8 cellular contexts compared by ENCODE assay signal in genomic region chr2:101002562-101003277, GRCh38. TPM values are rescaled to one million over a fixed set of nuclear protein-coding genes. Genes with fewer than 3 reads are reported as not detected.
DNase-seq lines count a peak whose midpoint lies in the region; ATAC-seq and TF ChIP-seq lines count a peak whose summit lies in the region.

No MANE protein-coding gene starts in this region.

- peaks cover 57% of the 10 kb centered on the region for H3K36me3 Mint-ChIP-seq in MCF 10A (ENCODE audit: insufficient read depth, unreplicated experiment)

- TSS peak; percentile 62 for BruUV-seq in MCF 10A (replicated peaks; lab: Mats Ljungman, UMichigan)

- H3K9me3 Mint-ChIP-seq in MCF 10A (ENCODE audit: unreplicated experiment): no peaks in the 10 kb centered on the region

- intact Hi-C loops in MCF 10A (cut with micrococcal nuclease) (loop anchor here (5.0 kb wide), 2 partner anchors 270 to 395 kb away; no protein-coding TSS in a partner anchor), transverse colon (cut with DNase I; ENCODE audit: low total_unique reads) (no loop called here)

- H3K4me3 ChIP-seq in transverse colon: peak overlapping the region; percentile 58 to 74 (median 64)

- peak overlapping the region; percentile 87 to 89 (median 89) for H3K27ac ChIP-seq in transverse colon

- peaks cover 9 to 34% (median 20%) of the 10 kb centered on the region in 4 donors for H3K4me1 ChIP-seq in transverse colon

- 0 to 1% methylated on average over 21 to 26 of the region's 26 CpGs for WGBS in transverse colon (ENCODE audit: low coverage in 1 of 2), 2 donors

- H3K27me3 Mint-ChIP-seq in MCF 10A (ENCODE audit: insufficient read depth, unreplicated experiment): no peaks in the 10 kb centered on the region

- no peak for ATAC-seq in HG03196 (IDR thresholded peaks at IDR 0.05; ENCODE audit: unreplicated experiment)

- peaks cover 0 to 37% (median 17%) of the 10 kb centered on the region in 4 donors for H3K36me3 ChIP-seq in transverse colon

- H3K4me3 Mint-ChIP-seq in MCF 10A (ENCODE audit: unreplicated experiment): peak overlapping the region; percentile 92

- no peak for TF ChIP-seq EP300 in transverse colon (IDR thresholded peaks at IDR 0.05; ENCODE audit: low read depth)

- no peaks in the 10 kb centered on the region for H3K27me3 ChIP-seq in transverse colon

- peaks cover 19% of the 10 kb centered on the region for H3K4me1 Mint-ChIP-seq in MCF 10A (ENCODE audit: insufficient read depth, unreplicated experiment)

- POLR2A ChIA-PET in MCF 10A (lab: Yijun Ruan, JAX): interaction anchor here (0.6 to 3.0 kb wide), 35 partner anchors 8 to 697 kb away, joined by 3 to 37 read pairs (median 5); partner anchors contain the start of genes CNOT11, NPAS2, PDCL3 and TBC1D8

- in situ Hi-C loops in transverse colon (cut with MboI; ENCODE audit: low pct_ligation_motif_present in 1 of 4, low pct_unique_long_range_greater_than_20kb in 1 of 4, low sequenced_read_pairs in 3 of 4): loop anchor here in 2 of 4 donors (25.0 kb wide), 1 partner anchor 210 kb away; no protein-coding TSS in a partner anchor

- no peak for TF ChIP-seq CTCF in MCF 10A (IDR thresholded peaks at IDR 0.05; ENCODE audit: unreplicated experiment)
- TF ChIP-seq CTCF in transverse colon (IDR thresholded peaks at IDR 0.05): no peak

- DNase-seq in EH (ENCODE audit: low read depth): peak; percentile 29
- DNase-seq in LHCN-M2 (ENCODE audit: low read depth): peak; percentile 27
- no peak for DNase-seq in MCF 10A (ENCODE audit: unreplicated experiment)
- peak; percentile 33 to 40 for DNase-seq in lung microvascular endothelial cell (ENCODE audit: low read depth in 2 of 2)
- peak; percentile 21 for DNase-seq in transverse colon
- no peak for DNase-seq in NCI-H2171 treated with DMSO at 0.1 percent for 48 hours (lab: John Stamatoyannopoulos, UW)
- no peak for DNase-seq in NCI-H1048 (lab: John Stamatoyannopoulos, UW)

- no peak for TF ChIP-seq POLR2A in transverse colon (IDR thresholded peaks at IDR 0.05)

- no peaks in the 10 kb centered on the region for H3K9me3 ChIP-seq in transverse colon

- CTCF ChIA-PET in MCF 10A (lab: Yijun Ruan, JAX): interaction anchor here (0.6 to 3.9 kb wide), 16 partner anchors 10 to 420 kb away, joined by 3 to 18 read pairs (median 4); no protein-coding TSS in a partner anchor

- H3K27ac Mint-ChIP-seq in MCF 10A (ENCODE audit: low read depth, unreplicated experiment): peak overlapping the region; percentile 99

RNA-seq across cellular contexts. Expression of gene RPL31, which starts 0.6 kb away (rescaled TPM):
- total RNA-seq in LHCN-M2 (2014; rRNA removed) (466 and 736 TPM in 2 replicates), MCF 10A (2022) (1,648 and 1,732 TPM in 2 replicates), lung microvascular endothelial cell (889 and 1,542 TPM in 2 replicates), transverse colon (1,000 to 10,000 TPM in 2 of 4 donors, 100 to 1,000 TPM in 2; 258 to 1,056 (median 762) TPM)
- 2,800 TPM for polyA plus RNA-seq in LHCN-M2 (2012)

Comparison
In these comparisons a context has a peak if more than half of its experiments do, and no peak if none do; other contexts are left out.
1. DNase-seq: peak in EH (single experiment), LHCN-M2 (single experiment), lung microvascular endothelial cell (2 of 2) and transverse colon (single experiment); none in MCF 10A (single experiment), NCI-H2171 treated with DMSO at 0.1 percent for 48 hours (single experiment) and NCI-H1048 (single experiment).